ENCODE assay signal across 8 cellular contexts in the genomic region with DNA sequence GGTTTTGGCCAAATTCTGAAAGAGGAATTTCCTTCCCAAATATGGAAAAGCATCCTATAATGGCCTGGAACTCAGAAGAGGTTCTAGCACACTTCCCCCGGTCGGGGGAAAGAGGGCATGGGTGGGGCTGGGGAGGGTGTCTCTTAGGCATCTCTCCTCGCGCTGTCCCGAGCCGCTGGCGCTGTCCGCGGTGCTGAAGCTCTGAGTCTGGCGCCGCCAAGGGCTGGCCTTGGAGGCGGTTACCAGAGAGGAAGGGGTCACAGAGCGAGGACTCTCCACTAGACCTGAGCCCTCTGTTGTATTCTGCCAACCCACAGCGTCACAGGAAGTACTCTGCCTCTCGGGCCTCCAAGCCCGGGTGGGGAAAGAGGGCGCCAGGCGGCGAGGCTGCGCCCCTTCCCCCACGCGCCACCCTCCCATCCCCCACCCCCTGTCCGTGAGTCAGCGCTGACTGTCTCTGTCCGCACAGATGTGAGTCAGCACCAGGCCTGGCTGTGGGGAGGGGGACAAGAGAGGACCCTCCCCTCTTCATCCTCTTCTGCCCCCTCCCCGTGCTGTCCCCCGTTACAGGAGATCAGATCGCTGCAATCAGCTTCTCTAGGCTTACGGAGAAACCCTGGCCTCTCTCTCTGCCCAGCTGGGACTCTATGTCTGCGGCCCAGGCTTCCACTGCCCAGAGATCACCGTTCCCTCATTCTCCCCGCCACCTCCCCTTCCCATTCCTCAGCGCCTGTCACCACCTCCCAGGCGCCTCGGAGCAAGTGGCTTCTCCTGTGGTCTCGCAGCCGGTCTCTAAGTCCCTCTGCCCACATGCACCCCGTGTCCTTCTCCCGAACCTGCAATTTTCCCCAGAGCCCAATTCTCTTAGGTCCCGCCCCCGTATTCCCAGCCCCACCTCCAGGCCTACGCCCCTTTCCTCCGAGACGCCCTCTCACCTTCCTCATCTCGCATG. TPM values are rescaled to one million over a fixed set of nuclear protein-coding genes. Genes with fewer than 3 reads are reported as not detected.
DNase-seq lines count a peak whose midpoint lies in the region; ATAC-seq and TF ChIP-seq lines count a peak whose summit lies in the region.

No MANE protein-coding gene starts in this region.

- no peak overlapping the region for H3K27ac Mint-ChIP-seq in activated CD8-positive, alpha-beta T cell treated with anti-CD3 and anti-CD28 coated beads for 36 hours
- H3K27ac Mint-ChIP-seq in effector memory CD8-positive, alpha-beta T cell: no peak overlapping the region
- H3K27ac Mint-ChIP-seq in stimulated activated naive B cell treated with anti-CD40 and anti-IgM and Interleukin-4, amounts not matched to agents 10 μg/mL and 1 μg/mL and 100 μg/mL, for 72 hours: no peak overlapping the region

- H3K36me3 Mint-ChIP-seq in activated CD8-positive, alpha-beta T cell treated with anti-CD3 and anti-CD28 coated beads for 36 hours (ENCODE audit: low read depth): no peaks in the 10 kb centered on the region
- H3K36me3 Mint-ChIP-seq in effector memory CD8-positive, alpha-beta T cell (ENCODE audit: insufficient read depth): peaks cover 3% of the 10 kb centered on the region
- H3K36me3 Mint-ChIP-seq in stimulated activated naive B cell treated with anti-CD40 and anti-IgM and Interleukin-4, amounts not matched to agents 10 μg/mL and 1 μg/mL and 100 μg/mL, for 72 hours: peaks cover 0 to under 1% of the 10 kb centered on the region in 2 donors

- intact Hi-C loops in activated CD8-positive, alpha-beta T cell treated with anti-CD3 and anti-CD28 coated beads for 36 hours (cut with micrococcal nuclease): loop anchor here (10.0 kb wide), 1 partner anchor 254 kb away; no protein-coding TSS in a partner anchor

- POLR2A ChIA-PET in activated CD8-positive, alpha-beta T cell treated with anti-CD3 and anti-CD28 coated beads for 36 hours (lab: Charles Lee): interaction anchor here (1.0 kb wide), 1 partner anchor 10 kb away, joined by 3 read pairs; no protein-coding TSS in a partner anchor

- CTCF ChIA-PET in activated CD8-positive, alpha-beta T cell treated with anti-CD3 and anti-CD28 coated beads for 36 hours (lab: Charles Lee): interaction anchor here (1.0 kb wide), 2 partner anchors 13 kb away, joined by 3 to 5 read pairs; no protein-coding TSS in a partner anchor

- H3K9me3 Mint-ChIP-seq in activated CD8-positive, alpha-beta T cell treated with anti-CD3 and anti-CD28 coated beads for 36 hours: no peaks in the 10 kb centered on the region
- H3K9me3 Mint-ChIP-seq in effector memory CD8-positive, alpha-beta T cell: no peaks in the 10 kb centered on the region
- H3K9me3 Mint-ChIP-seq in stimulated activated naive B cell treated with anti-CD40 and anti-IgM and Interleukin-4, amounts not matched to agents 10 μg/mL and 1 μg/mL and 100 μg/mL, for 72 hours: peaks cover under 1 to 2% of the 10 kb centered on the region in 2 donors

- no peak overlapping the region for H3K4me3 Mint-ChIP-seq in activated CD8-positive, alpha-beta T cell treated with anti-CD3 and anti-CD28 coated beads for 36 hours
- H3K4me3 Mint-ChIP-seq in effector memory CD8-positive, alpha-beta T cell: no peak overlapping the region
- no peak overlapping the region for H3K4me3 Mint-ChIP-seq in stimulated activated naive B cell treated with anti-CD40 and anti-IgM and Interleukin-4, amounts not matched to agents 10 μg/mL and 1 μg/mL and 100 μg/mL, for 72 hours

- TF ChIP-seq CTCF in activated CD8-positive, alpha-beta T cell treated with anti-CD3 and anti-CD28 coated beads for 36 hours (IDR thresholded peaks at IDR 0.05): no peak

- DNase-seq in NCI-H524 (lab: John Stamatoyannopoulos, UW) (peak; percentile 25 to 51), NCI-H524 treated with DMSO at 0.1 percent for 48 hours (lab: John Stamatoyannopoulos, UW) (no peak), NCI-H526 (lab: John Stamatoyannopoulos, UW) (peak; percentile 23 to 75), midbrain (lab: John Stamatoyannopoulos, UW) (peak; percentile 46)
- peak; percentile 77 for DNase-seq in activated CD8-positive, alpha-beta T cell treated with anti-CD3 and anti-CD28 coated beads for 36 hours
- peak; percentile 60 to 66 (median 62) for DNase-seq in effector memory CD8-positive, alpha-beta T cell
- peak; percentile 37 for DNase-seq in stimulated activated naive B cell treated with anti-CD40 and anti-IgM and Interleukin-4, amounts not matched to agents 10 μg/mL and 1 μg/mL and 100 μg/mL, for 72 hours

- peak; percentile 94 for ATAC-seq in activated CD8-positive, alpha-beta T cell treated with anti-CD3 and anti-CD28 coated beads for 36 hours
- peak; percentile 78 for ATAC-seq in effector memory CD8-positive, alpha-beta T cell (replicated peaks)
- ATAC-seq in stimulated activated naive B cell treated with anti-CD40 and anti-IgM and Interleukin-4, amounts not matched to agents 10 μg/mL and 1 μg/mL and 100 μg/mL, for 72 hours (replicated peaks): peak; percentile 74 to 76
- ATAC-seq in GM21423 (IDR thresholded peaks at IDR 0.05; ENCODE audit: unreplicated experiment): no peak

- H3K4me1 Mint-ChIP-seq in activated CD8-positive, alpha-beta T cell treated with anti-CD3 and anti-CD28 coated beads for 36 hours (ENCODE audit: low read depth): peaks cover 6% of the 10 kb centered on the region
- no peaks in the 10 kb centered on the region for H3K4me1 Mint-ChIP-seq in effector memory CD8-positive, alpha-beta T cell (ENCODE audit: low read depth in 2 of 2)
- no peaks in the 10 kb centered on the region for H3K4me1 Mint-ChIP-seq in stimulated activated naive B cell treated with anti-CD40 and anti-IgM and Interleukin-4, amounts not matched to agents 10 μg/mL and 1 μg/mL and 100 μg/mL, for 72 hours

- peaks cover 41% of the 10 kb centered on the region for H3K27me3 Mint-ChIP-seq in activated CD8-positive, alpha-beta T cell treated with anti-CD3 and anti-CD28 coated beads for 36 hours
- H3K27me3 Mint-ChIP-seq in effector memory CD8-positive, alpha-beta T cell: peaks cover 59 to 77% of the 10 kb centered on the region in 2 donors
- peaks cover 52 to 65% of the 10 kb centered on the region in 2 donors for H3K27me3 Mint-ChIP-seq in stimulated activated naive B cell treated with anti-CD40 and anti-IgM and Interleukin-4, amounts not matched to agents 10 μg/mL and 1 μg/mL and 100 μg/mL, for 72 hours

RNA-seq across cellular contexts. Expression of a gene that starts 0.8 kb away (rescaled TPM):
- 1 to 10 TPM in 1 of 2 experiments, under 1 TPM in 1; 0.92 to 1.1 TPM for total RNA-seq in activated CD8-positive, alpha-beta T cell treated with anti-CD3 and anti-CD28 coated beads for 36 hours

RNA-seq across cellular contexts. Expression of a gene that starts 24.1 kb away (rescaled TPM):
- total RNA-seq in activated CD8-positive, alpha-beta T cell treated with anti-CD3 and anti-CD28 coated beads for 36 hours: not detected

RNA-seq across cellular contexts. Expression of a gene that starts 29.3 kb away (rescaled TPM):
- total RNA-seq in activated CD8-positive, alpha-beta T cell treated with anti-CD3 and anti-CD28 coated beads for 36 hours: 10 to 100 TPM; 61.8 to 63.3 TPM

RNA-seq across cellular contexts. Expression of a gene that starts 54.7 kb away (rescaled TPM):
- total RNA-seq in activated CD8-positive, alpha-beta T cell treated with anti-CD3 and anti-CD28 coated beads for 36 hours: 100 to 1,000 TPM; 226 TPM

RNA-seq across cellular contexts. Expression of a gene that starts 55.4 kb away (rescaled TPM):
- total RNA-seq in activated CD8-positive, alpha-beta T cell treated with anti-CD3 and anti-CD28 coated beads for 36 hours: not detected
